Comparison of ENCODE assay signal across 1 cellular context in the genomic region with DNA sequence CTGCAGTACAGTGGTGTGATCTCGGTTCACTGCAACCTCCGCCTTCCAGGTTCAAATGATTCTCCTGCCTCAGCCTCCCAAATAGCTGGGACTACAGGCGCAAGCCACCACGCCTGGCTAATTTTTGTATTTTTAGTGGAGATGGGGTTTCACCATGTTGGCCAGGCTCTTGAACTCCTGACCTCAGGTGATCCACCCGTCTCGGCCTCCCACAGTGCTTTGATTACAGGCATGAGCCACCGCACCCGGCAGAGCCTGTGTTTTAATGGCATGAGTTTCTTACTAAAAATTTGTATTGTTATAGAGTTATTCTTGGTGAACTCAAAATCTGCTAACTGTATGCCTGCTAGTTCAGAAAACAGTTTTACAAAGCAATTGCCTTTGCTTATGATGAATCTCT.
A peak's percentile ranks its signal among the peaks of the same experiment; 100 is the strongest.
DNase-seq lines count a peak whose midpoint lies in the region; TF ChIP-seq lines count a peak whose summit lies in the region.
"Not testable (repeated sequence)": the region's sequence is repeated elsewhere in the genome, so short reads cannot be mapped to it uniquely, and the experiment has no call there.

No MANE protein-coding gene starts in this region.

- H3K79me2 ChIP-seq in hepatocyte = not testable (repeated sequence)

- not testable (repeated sequence) for H3K9me3 ChIP-seq in hepatocyte (ENCODE audit: low read depth)

- not testable (repeated sequence) for TF ChIP-seq CTCF in hepatocyte (IDR thresholded peaks at IDR 0.05; ENCODE audit: poor library complexity)

- H3K4me3 ChIP-seq in hepatocyte = not testable (repeated sequence)

- DNase-seq in hepatocyte (ENCODE audit: low spot score) = not testable (repeated sequence)

- WGBS in hepatocyte (ENCODE audit: low lambda C conversion rate, missing lambda C conversion rate) = 95% methylated on average over 8 of the region's 8 CpGs

- not testable (repeated sequence) for H3K36me3 ChIP-seq in hepatocyte (replicated peaks; ENCODE audit: insufficient read depth, low read depth)

- not testable (repeated sequence) for H2AFZ ChIP-seq in hepatocyte

- H3K27me3 ChIP-seq in hepatocyte = not testable (repeated sequence)

- not testable (repeated sequence) for H3K4me2 ChIP-seq in hepatocyte

- not testable (repeated sequence) for H4K20me1 ChIP-seq in hepatocyte (ENCODE audit: insufficient read depth, poor library complexity, severe bottlenecking)

- peak overlapping the region; percentile 36 for H3K27ac ChIP-seq in hepatocyte

- H3K9me2 ChIP-seq in hepatocyte (replicated peaks; ENCODE audit: insufficient read depth) = not testable (repeated sequence)

- not testable (repeated sequence) for H3K4me1 ChIP-seq in hepatocyte (ENCODE audit: insufficient read depth)
